1 cellular context compared by ENCODE assay signal in the genomic region with DNA sequence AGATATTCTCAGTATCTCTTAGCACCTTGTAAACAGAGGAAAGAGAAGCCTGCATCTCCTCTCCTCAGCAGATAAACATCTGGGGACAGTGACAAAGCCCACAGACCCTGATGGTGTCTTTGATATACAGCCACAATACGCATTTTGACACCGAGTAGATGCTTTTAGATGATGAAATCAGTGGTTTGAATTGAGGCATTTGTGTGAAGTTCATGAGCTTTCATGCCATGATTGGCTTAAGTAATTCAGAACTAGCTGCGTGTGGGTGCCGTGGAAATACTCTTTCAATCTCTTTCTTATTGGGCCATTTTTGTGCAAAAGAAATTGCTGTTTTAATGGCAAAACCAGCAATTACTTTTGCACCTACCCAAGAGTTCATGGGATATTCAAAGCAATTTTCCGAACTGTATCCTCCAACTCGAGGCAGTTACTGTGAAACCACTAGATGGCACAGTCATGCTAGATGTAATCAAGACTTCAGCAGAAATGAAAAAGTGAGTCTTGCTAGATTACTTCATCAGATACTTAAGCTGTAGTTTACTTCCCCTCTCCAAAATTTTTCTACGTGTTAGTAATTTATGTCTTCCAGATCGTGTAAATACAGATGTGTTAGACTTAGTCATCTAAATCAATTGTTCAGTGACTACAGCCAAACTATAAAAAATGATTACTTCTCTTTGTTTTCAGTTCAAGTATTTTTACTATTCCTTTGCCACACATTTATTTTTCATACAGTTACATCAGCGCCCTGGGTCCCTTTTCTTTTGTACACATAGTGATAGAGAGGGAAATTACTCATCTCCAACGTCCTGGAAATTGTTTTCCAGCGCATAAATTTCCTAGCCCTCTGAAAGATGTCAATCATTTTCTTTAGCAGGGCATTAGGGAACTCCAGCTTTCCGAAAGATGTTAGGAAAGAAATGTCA.
TF ChIP-seq lines count a peak whose summit lies in the region.

No MANE protein-coding gene starts in this region.

TF ChIP-seq in HEK293, 187 proteins besides CTCF, POLR2A, EP300 and RAD21 (continued from another document and continues in another):
- no peak for TF ChIP-seq ZNF214 (tag by site-specific recombination; IDR thresholded peaks at IDR 0.05; ENCODE audit: borderline replicate concordance)
- TF ChIP-seq ZFHX2 (tag by site-specific recombination; conservative IDR thresholded peaks at IDR 0.05): no peak
- TF ChIP-seq, protein P1, sequence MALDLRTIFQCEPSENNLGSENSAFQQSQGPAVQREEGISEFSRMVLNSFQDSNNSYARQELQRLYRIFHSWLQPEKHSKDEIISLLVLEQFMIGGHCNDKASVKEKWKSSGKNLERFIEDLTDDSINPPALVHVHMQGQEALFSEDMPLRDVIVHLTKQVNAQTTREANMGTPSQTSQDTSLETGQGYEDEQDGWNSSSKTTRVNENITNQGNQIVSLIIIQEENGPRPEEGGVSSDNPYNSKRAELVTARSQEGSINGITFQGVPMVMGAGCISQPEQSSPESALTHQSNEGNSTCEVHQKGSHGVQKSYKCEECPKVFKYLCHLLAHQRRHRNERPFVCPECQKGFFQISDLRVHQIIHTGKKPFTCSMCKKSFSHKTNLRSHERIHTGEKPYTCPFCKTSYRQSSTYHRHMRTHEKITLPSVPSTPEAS (tag by site-specific recombination; IDR thresholded peaks at IDR 0.05): peak; percentile 78
- peak; percentile 88 for TF ChIP-seq HIC1 (tag by site-specific recombination; IDR thresholded peaks at IDR 0.05)
- TF ChIP-seq TRIM28 (IDR thresholded peaks at IDR 0.05; ENCODE audit: borderline replicate concordance, low read length): peak; percentile 75; the same call in 1 of the 2 replicates
- TF ChIP-seq ZXDB (tag by site-specific recombination; IDR thresholded peaks at IDR 0.05): peak; percentile 97
- peak; percentile 97 for TF ChIP-seq ZNF366 (tag by site-specific recombination; conservative IDR thresholded peaks at IDR 0.05)
- peak; percentile 87 for TF ChIP-seq ZNF394 (tag by site-specific recombination; IDR thresholded peaks at IDR 0.05; ENCODE audit: borderline replicate concordance)
- TF ChIP-seq ZBTB20 (tag by site-specific recombination; IDR thresholded peaks at IDR 0.05): peak; percentile 41
- peak; percentile 79 for TF ChIP-seq ZNF184 (tag by site-specific recombination; IDR thresholded peaks at IDR 0.05)
- TF ChIP-seq ZNF112 (tag by site-specific recombination; IDR thresholded peaks at IDR 0.05): no peak
- TF ChIP-seq ZNF121 (tag by site-specific recombination; IDR thresholded peaks at IDR 0.05): no peak
- TF ChIP-seq, protein P2, sequence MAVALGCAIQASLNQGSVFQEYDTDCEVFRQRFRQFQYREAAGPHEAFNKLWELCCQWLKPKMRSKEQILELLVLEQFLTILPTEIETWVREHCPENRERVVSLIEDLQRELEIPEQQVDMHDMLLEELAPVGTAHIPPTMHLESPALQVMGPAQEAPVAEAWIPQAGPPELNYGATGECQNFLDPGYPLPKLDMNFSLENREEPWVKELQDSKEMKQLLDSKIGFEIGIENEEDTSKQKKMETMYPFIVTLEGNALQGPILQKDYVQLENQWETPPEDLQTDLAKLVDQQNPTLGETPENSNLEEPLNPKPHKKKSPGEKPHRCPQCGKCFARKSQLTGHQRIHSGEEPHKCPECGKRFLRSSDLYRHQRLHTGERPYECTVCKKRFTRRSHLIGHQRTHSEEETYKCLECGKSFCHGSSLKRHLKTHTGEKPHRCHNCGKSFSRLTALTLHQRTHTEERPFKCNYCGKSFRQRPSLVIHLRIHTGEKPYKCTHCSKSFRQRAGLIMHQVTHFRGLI (tag by site-specific recombination; IDR thresholded peaks at IDR 0.05): peak; percentile 66; the same call in 1 of the 2 replicates
- TF ChIP-seq, protein P3, sequence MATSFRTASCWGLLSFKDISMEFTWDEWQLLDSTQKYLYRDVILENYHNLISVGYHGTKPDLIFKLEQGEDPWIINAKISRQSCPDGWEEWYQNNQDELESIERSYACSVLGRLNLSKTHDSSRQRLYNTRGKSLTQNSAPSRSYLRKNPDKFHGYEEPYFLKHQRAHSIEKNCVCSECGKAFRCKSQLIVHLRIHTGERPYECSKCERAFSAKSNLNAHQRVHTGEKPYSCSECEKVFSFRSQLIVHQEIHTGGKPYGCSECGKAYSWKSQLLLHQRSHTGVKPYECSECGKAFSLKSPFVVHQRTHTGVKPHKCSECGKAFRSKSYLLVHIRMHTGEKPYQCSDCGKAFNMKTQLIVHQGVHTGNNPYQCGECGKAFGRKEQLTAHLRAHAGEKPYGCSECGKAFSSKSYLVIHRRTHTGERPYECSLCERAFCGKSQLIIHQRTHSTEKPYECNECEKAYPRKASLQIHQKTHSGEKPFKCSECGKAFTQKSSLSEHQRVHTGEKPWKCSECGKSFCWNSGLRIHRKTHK (tag by site-specific recombination; IDR thresholded peaks at IDR 0.05): no peak
- TF ChIP-seq ZNF37A (tag by site-specific recombination; IDR thresholded peaks at IDR 0.05): no peak
- peak; percentile 81 for TF ChIP-seq ZNF501 (tag by site-specific recombination; IDR thresholded peaks at IDR 0.05)
- no peak for TF ChIP-seq ZBTB11 (tag by site-specific recombination; conservative IDR thresholded peaks at IDR 0.05; ENCODE audit: low read depth)
- TF ChIP-seq GLIS1 (tag by site-specific recombination; IDR thresholded peaks at IDR 0.05): 0 out of 2 replicates have a peak, but pooled peaks have one; percentile 8
- no peak for TF ChIP-seq ZNF140 (tag by site-specific recombination; IDR thresholded peaks at IDR 0.05)
- peak; percentile 84; the same call in 1 of the 2 replicates for TF ChIP-seq ZSCAN30 (tag by site-specific recombination; IDR thresholded peaks at IDR 0.05)
- peak; percentile 99 for TF ChIP-seq ZNF654 (tag by site-specific recombination; IDR thresholded peaks at IDR 0.05; ENCODE audit: low read depth)
- TF ChIP-seq ZNF2 (tag by site-specific recombination; IDR thresholded peaks at IDR 0.05): peak; percentile 88
- peak; percentile 93 for TF ChIP-seq ZNF324 (tag by site-specific recombination; IDR thresholded peaks at IDR 0.05)
- TF ChIP-seq ZNF785 (tag by site-specific recombination; IDR thresholded peaks at IDR 0.05): no peak
- TF ChIP-seq ZNF302 (tag by site-specific recombination; IDR thresholded peaks at IDR 0.05; ENCODE audit: low read depth): no peak
- TF ChIP-seq ZNF221 (tag by site-specific recombination; IDR thresholded peaks at IDR 0.05; ENCODE audit: borderline replicate concordance): no peak
- no peak for TF ChIP-seq ZNF571 (tag by site-specific recombination; IDR thresholded peaks at IDR 0.05)
- TF ChIP-seq SCRT1 (tag by site-specific recombination; IDR thresholded peaks at IDR 0.05; ENCODE audit: borderline replicate concordance): no peak
- TF ChIP-seq ZNF280C (tag by site-specific recombination; IDR thresholded peaks at IDR 0.05): no peak
- TF ChIP-seq ZNF175 (tag by site-specific recombination; IDR thresholded peaks at IDR 0.05): no peak
- no peak for TF ChIP-seq ZNF138 (tag by site-specific recombination; IDR thresholded peaks at IDR 0.05; ENCODE audit: borderline replicate concordance)
- TF ChIP-seq HOXC10 (CRISPR knock-in tag; IDR thresholded peaks at IDR 0.05): no peak
- TF ChIP-seq ZNF555 (tag by site-specific recombination; conservative IDR thresholded peaks at IDR 0.05): no peak; the same call in 1 of the 2 replicates
- no peak for TF ChIP-seq ZNF530 (tag by site-specific recombination; IDR thresholded peaks at IDR 0.05; ENCODE audit: low read depth)
- peak; percentile 89; the same call in 1 of the 2 replicates for TF ChIP-seq OSR2 (tag by site-specific recombination; IDR thresholded peaks at IDR 0.05)
- no peak for TF ChIP-seq ZNF292 (tag by site-specific recombination; IDR thresholded peaks at IDR 0.05; ENCODE audit: borderline replicate concordance, low read depth)
- TF ChIP-seq ZNF626 (tag by site-specific recombination; IDR thresholded peaks at IDR 0.05): no peak
- no peak for TF ChIP-seq ZNF791 (tag by site-specific recombination; IDR thresholded peaks at IDR 0.05)
- TF ChIP-seq ZNF623 (tag by site-specific recombination; IDR thresholded peaks at IDR 0.05): no peak; the same call in 1 of the 2 replicates
- TF ChIP-seq ZSCAN5A (tag by site-specific recombination; IDR thresholded peaks at IDR 0.05): no peak
- TF ChIP-seq, protein P4, sequence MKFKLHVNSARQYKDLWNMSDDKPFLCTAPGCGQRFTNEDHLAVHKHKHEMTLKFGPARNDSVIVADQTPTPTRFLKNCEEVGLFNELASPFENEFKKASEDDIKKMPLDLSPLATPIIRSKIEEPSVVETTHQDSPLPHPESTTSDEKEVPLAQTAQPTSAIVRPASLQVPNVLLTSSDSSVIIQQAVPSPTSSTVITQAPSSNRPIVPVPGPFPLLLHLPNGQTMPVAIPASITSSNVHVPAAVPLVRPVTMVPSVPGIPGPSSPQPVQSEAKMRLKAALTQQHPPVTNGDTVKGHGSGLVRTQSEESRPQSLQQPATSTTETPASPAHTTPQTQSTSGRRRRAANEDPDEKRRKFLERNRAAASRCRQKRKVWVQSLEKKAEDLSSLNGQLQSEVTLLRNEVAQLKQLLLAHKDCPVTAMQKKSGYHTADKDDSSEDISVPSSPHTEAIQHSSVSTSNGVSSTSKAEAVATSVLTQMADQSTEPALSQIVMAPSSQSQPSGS (tag by site-specific recombination; IDR thresholded peaks at IDR 0.05; ENCODE audit: low read depth): peak; percentile 92
- no peak for TF ChIP-seq MYNN (tag by site-specific recombination; IDR thresholded peaks at IDR 0.05; ENCODE audit: borderline replicate concordance)
- TF ChIP-seq ZNF426 (tag by site-specific recombination; IDR thresholded peaks at IDR 0.05): no peak
